Comparison of ENCODE assay signal across 7 cellular contexts in genomic region chr9:38045939-38046338, GRCh38. TPM values are rescaled to one million over a fixed set of nuclear protein-coding genes. Genes with fewer than 3 reads are reported as not detected.
A peak's percentile ranks its signal among the peaks of the same experiment; 100 is the strongest.
DNase-seq lines count a peak whose midpoint lies in the region; TF ChIP-seq lines count a peak whose summit lies in the region.
"Not testable (repeated sequence)": the region's sequence is repeated elsewhere in the genome, so short reads cannot be mapped to it uniquely, and the experiment has no call there.

No MANE protein-coding gene starts in this region.

- H3K4me1 ChIP-seq in HUES64 (ENCODE audit: insufficient read depth, low read length) (peaks cover 49% of the 10 kb centered on the region), SJCRH30 (peaks cover 30% of the 10 kb centered on the region), esophagus squamous epithelium (peaks cover 58 to 86% (median 66%) of the 10 kb centered on the region in 3 donors), liver (ENCODE audit: control insufficient read depth in 4 of 4, insufficient read depth in 4 of 4, low read length in 3 of 4) (peaks cover 15 to 67% (median 56%) of the 10 kb centered on the region in 4 donors), neutrophil (ENCODE audit: control insufficient read depth in 1 of 2, insufficient read depth in 1 of 2, low read depth in 1 of 2, low read length in 1 of 2) (peaks cover 50 to 55% of the 10 kb centered on the region in 2 experiments), smooth muscle cell (ENCODE audit: low read depth) (peaks cover 23% of the 10 kb centered on the region)

- CTCF ChIA-PET in MCF 10A (lab: Yijun Ruan, JAX): interaction anchor here (0.7 kb wide), 1 partner anchor 43 kb away, joined by 3 read pairs; no protein-coding TSS in a partner anchor

- WGBS in HUES64: 88% methylated on average over 10 of the region's 10 CpGs
- WGBS in esophagus squamous epithelium, 2 donors: 31 to 43% methylated on average over 10 of the region's 10 CpGs
- 60% methylated on average over 10 of the region's 10 CpGs for WGBS in liver
- 73% methylated on average over 10 of the region's 10 CpGs for WGBS in smooth muscle cell (ENCODE audit: low lambda C conversion rate)

- intact Hi-C loops in MCF 10A (cut with micrococcal nuclease): loop anchor here (5.0 kb wide), 1 partner anchor 79 kb away; no protein-coding TSS in a partner anchor
- intact Hi-C loops in esophagus squamous epithelium (cut with DNase I): not testable (repeated sequence)

- H3K36me3 Mint-ChIP-seq in MCF 10A (ENCODE audit: insufficient read depth, unreplicated experiment): not testable (repeated sequence)

- POLR2A ChIA-PET in MCF 10A (lab: Yijun Ruan, JAX): interaction anchor here (0.6 to 1.0 kb wide), 3 partner anchors 10 to 107 kb away, joined by 3 to 5 read pairs (median 3); no protein-coding TSS in a partner anchor

- H3K4me3 ChIP-seq in HUES64 (ENCODE audit: low read length); SJCRH30; esophagus squamous epithelium; liver (ENCODE audit: low read depth in 1 of 3, low read length in 3 of 3); smooth muscle cell: not testable (repeated sequence)
- H3K4me3 ChIP-seq in neutrophil (ENCODE audit: low read depth in 1 of 2, low read length in 1 of 2): peak overlapping the region; percentile 21 to 33

- H3K36me3 ChIP-seq in HUES64 (ENCODE audit: insufficient read depth, low read length); SJCRH30; esophagus squamous epithelium; liver (ENCODE audit: control insufficient read depth in 4 of 4, insufficient read depth in 3 of 4, low read depth in 1 of 4, low read length in 3 of 4); neutrophil; smooth muscle cell (ENCODE audit: low read depth): not testable (repeated sequence)

- H3K4me1 Mint-ChIP-seq in MCF 10A (ENCODE audit: insufficient read depth, unreplicated experiment): peaks cover 46% of the 10 kb centered on the region

- not testable (repeated sequence) for DNase-seq in SJCRH30; MCF 10A (ENCODE audit: unreplicated experiment); esophagus squamous epithelium (lab: John Stamatoyannopoulos, UW); smooth muscle cell (lab: John Stamatoyannopoulos, UW; ENCODE audit: unreplicated experiment)

- not testable (repeated sequence) for H3K9me3 Mint-ChIP-seq in MCF 10A (ENCODE audit: unreplicated experiment)

- H3K9ac ChIP-seq in HUES64 (ENCODE audit: low read depth, low read length) (peak overlapping the region; percentile 70; the same call in 1 of the 2 replicates), liver (ENCODE audit: low read depth in 1 of 2, low read length in 2 of 2) (peak overlapping the region in 1 of 2 donors; percentile 70), smooth muscle cell (ENCODE audit: low read depth) (peak overlapping the region; percentile 37)

- peak overlapping the region; percentile 92; the same call in 1 of the 2 replicates for H3K27ac ChIP-seq in HUES64 (ENCODE audit: low read depth, low read length)
- peak overlapping the region; percentile 81; the same call in 1 of the 2 replicates for H3K27ac ChIP-seq in SJCRH30
- peak overlapping the region; percentile 83 to 92 (median 86) for H3K27ac ChIP-seq in esophagus squamous epithelium
- peak overlapping the region; percentile 85 to 96 for H3K27ac ChIP-seq in liver (ENCODE audit: low read depth in 1 of 2, low read length in 2 of 2)
- peak overlapping the region; percentile 84 for H3K27ac ChIP-seq in neutrophil
- H3K27ac ChIP-seq in smooth muscle cell (ENCODE audit: low read depth): peak overlapping the region; percentile 92

- H3K27ac Mint-ChIP-seq in MCF 10A (ENCODE audit: low read depth, unreplicated experiment): peak overlapping the region; percentile 81

- peaks cover 59% of the 10 kb centered on the region for H4K20me1 ChIP-seq in smooth muscle cell (ENCODE audit: low read depth)

- peaks cover 16% of the 10 kb centered on the region for H3F3A ChIP-seq in smooth muscle cell (ENCODE audit: low read depth)

- TF ChIP-seq POLR2A in esophagus squamous epithelium (IDR thresholded peaks at IDR 0.05): not testable (repeated sequence)

- H3K4me2 ChIP-seq in smooth muscle cell: peak overlapping the region; percentile 56

- H3K9me3 ChIP-seq in HUES64 (ENCODE audit: insufficient read depth, low read depth, low read length); SJCRH30 (replicated peaks); esophagus squamous epithelium; liver (ENCODE audit: control insufficient read depth in 4 of 4, low read length in 3 of 4); neutrophil; smooth muscle cell (replicated peaks; ENCODE audit: low read depth): not testable (repeated sequence)

- peaks cover 72% of the 10 kb centered on the region for H3K79me2 ChIP-seq in smooth muscle cell (ENCODE audit: low read depth)

- not testable (repeated sequence) for TF ChIP-seq RAD21 in liver (IDR thresholded peaks at IDR 0.05)

- H3K27me3 Mint-ChIP-seq in MCF 10A (ENCODE audit: insufficient read depth, unreplicated experiment): not testable (repeated sequence)

- not testable (repeated sequence) for BruUV-seq in MCF 10A (replicated peaks; lab: Mats Ljungman, UMichigan)

- H2AFZ ChIP-seq in smooth muscle cell (ENCODE audit: low read depth): not testable (repeated sequence)

- H3K4me3 Mint-ChIP-seq in MCF 10A (ENCODE audit: unreplicated experiment): peak overlapping the region; percentile 7

- not testable (repeated sequence) for TF ChIP-seq CTCF in MCF 10A (IDR thresholded peaks at IDR 0.05; ENCODE audit: unreplicated experiment); esophagus squamous epithelium (IDR thresholded peaks at IDR 0.05); liver (IDR thresholded peaks at IDR 0.05; ENCODE audit: low read depth, low read length, missing input control); neutrophil (IDR thresholded peaks at IDR 0.05); smooth muscle cell (IDR thresholded peaks at IDR 0.05; ENCODE audit: borderline replicate concordance, insufficient read depth, poor library complexity, severe bottlenecking)

- H3K27me3 ChIP-seq in HUES64 (ENCODE audit: insufficient read depth, low read length); SJCRH30; esophagus squamous epithelium; liver (ENCODE audit: control insufficient read depth in 4 of 4, insufficient read depth in 4 of 4, low read length in 3 of 4); neutrophil; smooth muscle cell (ENCODE audit: low read depth): not testable (repeated sequence)

TF ChIP-seq in liver, 16 proteins besides CTCF, POLR2A, EP300 and RAD21:
- peak in 1 of 2 donors; percentile 34 for TF ChIP-seq HNF4A (conservative IDR thresholded peaks at IDR 0.05)
- TF ChIP-seq SP1 (IDR thresholded peaks at IDR 0.05): peak; percentile 43
- peak; percentile 43 to 73 for TF ChIP-seq RXRA (IDR thresholded peaks at IDR 0.05)

RNA-seq across cellular contexts. Expression of gene SHB, which starts 23.1 kb away (rescaled TPM):
- 7.3 TPM for polyA plus RNA-seq in HUES64 (2013, experiment 1 of 2)
- polyA plus RNA-seq in HUES64 (2013, experiment 2 of 2): 6.7 TPM
- total RNA-seq in SJCRH30 (2014; rRNA removed; shearing (Covaris generic)): 14.7 and 14.9 TPM in 2 replicates
- total RNA-seq in MCF 10A (2022) (22.3 and 29.6 TPM in 2 replicates), esophagus squamous epithelium (10 to 100 TPM; 17.7 to 31.4 (median 24.2) TPM), liver (10 to 100 TPM in 1 of 2 donors, 1 to 10 TPM in 1; 3.4 to 17.3 TPM), smooth muscle cell (14.3 and 16.4 TPM in 2 replicates)
- polyA plus RNA-seq in liver (10 to 100 TPM in 1 of 2 donors, 1 to 10 TPM in 1; 3.6 to 10.4 TPM), smooth muscle cell (32.4 and 35.0 TPM in 2 replicates)
